ENCODE assay signal across 32 cellular contexts in genomic region chr2:64754587-64754986, GRCh38.
"Had no signal": no experiment of that assay in that cellular context is flagged by ENCODE, and none has a peak within 500 bp of the region (broad histone marks: within the 10 kb centered on the region; RNA-seq: fewer than 3 reads in every experiment).

No MANE protein-coding gene starts in this region.

- H3K9me3 Mint-ChIP-seq: activated CD4-positive, alpha-beta memory T cell treated with anti-CD3 and anti-CD28 coated beads for 36 hours; activated T-cell treated with anti-CD3 and anti-CD28 coated beads, Interleukin-2, amount 50 U/mL, for 24 hours; activated T-cell treated with anti-CD3 and anti-CD28 coated beads, Interleukin-2, amount 50 U/mL, for 72 hours; central memory CD8-positive, alpha-beta T cell; effector memory CD8-positive, alpha-beta T cell had no signal

- DNase-seq: activated CD4-positive, alpha-beta memory T cell treated with anti-CD3 and anti-CD28 coated beads for 36 hours; activated CD4-positive, alpha-beta T cell treated with anti-CD3 and anti-CD28 coated beads for 36 hours; activated CD4-positive, alpha-beta T cell treated with anti-CD3 and anti-CD28 coated beads, Interleukin-2, amount 10 ng/mL, durations not matched to agents 24 days and 14 days; activated CD4-positive, CD25-positive, alpha-beta regulatory T cell; activated CD4-positive, CD25-positive, alpha-beta regulatory T cell treated with anti-CD3 and anti-CD28 coated beads, Interleukin-2, amount 50 U/mL, for 72 hours; activated CD8-positive, alpha-beta memory T cell treated with anti-CD3 and anti-CD28 coated beads, Interleukin-2, amount 10 ng/mL, durations not matched to agents 7 days and 5 days; activated CD8-positive, alpha-beta memory T cell treated with anti-CD3 and anti-CD28 coated beads, Interleukin-2, amount 50 U/mL, for 4 hours; activated CD8-positive, alpha-beta T cell treated with anti-CD3 and anti-CD28 coated beads, Interleukin-2, amount 10 ng/mL, durations not matched to agents 7 days and 5 days; activated gamma-delta T cell; activated naive CD4-positive, alpha-beta T cell; activated naive CD4-positive, alpha-beta T cell treated with anti-CD3 and anti-CD28 coated beads, Interleukin-2, amount 50 U/mL, for 16 hours; activated T-cell treated with anti-CD3 and anti-CD28 coated beads, Interleukin-2, amount 50 U/mL, for 24 hours; activated T-cell treated with anti-CD3 and anti-CD28 coated beads, Interleukin-2, amount 50 U/mL, for 72 hours; amniotic stem cell; anterior cingulate cortex; brain microvascular endothelial cell; cortex of kidney; dermis blood vessel endothelial cell; effector CD4-positive, alpha-beta T cell; effector memory CD8-positive, alpha-beta T cell; erythroblast; foreskin keratinocyte; gastrocnemius medialis; glutamatergic neuron; heart left ventricle; T-helper 1 cell; T-helper 17 cell; T1000 had no signal

- H3K4me3 ChIP-seq: esophagus muscularis mucosa, gastrocnemius medialis, heart left ventricle had no signal

- H3K36me3 Mint-ChIP-seq: activated CD4-positive, alpha-beta memory T cell treated with anti-CD3 and anti-CD28 coated beads for 36 hours; activated naive CD8-positive, alpha-beta T cell had no signal

- H3K27ac ChIP-seq: brain microvascular endothelial cell, esophagus muscularis mucosa, foreskin keratinocyte, gastrocnemius medialis, heart left ventricle had no signal

- H3K9me3 ChIP-seq: esophagus muscularis mucosa, gastrocnemius medialis had no signal

- H3K27ac Mint-ChIP-seq: activated CD4-positive, alpha-beta memory T cell treated with anti-CD3 and anti-CD28 coated beads for 36 hours; activated CD4-positive, alpha-beta T cell treated with anti-CD3 and anti-CD28 coated beads for 36 hours; activated CD4-positive, alpha-beta T cell treated with anti-CD3 and anti-CD28 coated beads, Interleukin-2, amount 10 ng/mL, durations not matched to agents 24 days and 14 days; activated CD8-positive, alpha-beta memory T cell treated with anti-CD3 and anti-CD28 coated beads, Interleukin-2, amount 10 ng/mL, durations not matched to agents 7 days and 5 days; activated CD8-positive, alpha-beta T cell treated with anti-CD3 and anti-CD28 coated beads, Interleukin-2, amount 10 ng/mL, durations not matched to agents 7 days and 5 days; activated naive CD8-positive, alpha-beta T cell; activated T-cell treated with anti-CD3 and anti-CD28 coated beads, Interleukin-2, amount 50 U/mL, for 24 hours; activated T-cell treated with anti-CD3 and anti-CD28 coated beads, Interleukin-2, amount 50 U/mL, for 72 hours; effector memory CD8-positive, alpha-beta T cell; T-helper 17 cell; T-helper 2 cell treated with Interferon-gamma antibody and Interleukin-4, amounts not matched to agents 5 μg/mL and 100 μg/mL, for 36 hours had no signal

- H3K4me3 Mint-ChIP-seq: activated CD4-positive, alpha-beta memory T cell treated with anti-CD3 and anti-CD28 coated beads for 36 hours; activated CD4-positive, alpha-beta T cell treated with anti-CD3 and anti-CD28 coated beads for 36 hours; activated CD4-positive, alpha-beta T cell treated with anti-CD3 and anti-CD28 coated beads, Interleukin-2, amount 10 ng/mL, durations not matched to agents 24 days and 14 days; activated CD8-positive, alpha-beta memory T cell treated with anti-CD3 and anti-CD28 coated beads, Interleukin-2, amount 10 ng/mL, durations not matched to agents 7 days and 5 days; activated CD8-positive, alpha-beta T cell treated with anti-CD3 and anti-CD28 coated beads, Interleukin-2, amount 10 ng/mL, durations not matched to agents 7 days and 5 days; activated naive CD8-positive, alpha-beta T cell; activated T-cell treated with anti-CD3 and anti-CD28 coated beads, Interleukin-2, amount 50 U/mL, for 24 hours; activated T-cell treated with anti-CD3 and anti-CD28 coated beads, Interleukin-2, amount 50 U/mL, for 72 hours; central memory CD8-positive, alpha-beta T cell; effector memory CD8-positive, alpha-beta T cell; T-helper 17 cell; T-helper 2 cell treated with Interferon-gamma antibody and Interleukin-4, amounts not matched to agents 5 μg/mL and 100 μg/mL, for 36 hours had no signal

- H3K27me3 ChIP-seq: brain microvascular endothelial cell, esophagus muscularis mucosa, foreskin keratinocyte, gastrocnemius medialis, heart left ventricle had no signal

- H3K27me3 Mint-ChIP-seq: activated CD4-positive, alpha-beta memory T cell treated with anti-CD3 and anti-CD28 coated beads for 36 hours; activated CD4-positive, alpha-beta T cell treated with anti-CD3 and anti-CD28 coated beads for 36 hours; activated CD4-positive, alpha-beta T cell treated with anti-CD3 and anti-CD28 coated beads, Interleukin-2, amount 10 ng/mL, durations not matched to agents 24 days and 14 days; activated CD8-positive, alpha-beta memory T cell treated with anti-CD3 and anti-CD28 coated beads, Interleukin-2, amount 10 ng/mL, durations not matched to agents 7 days and 5 days; activated naive CD8-positive, alpha-beta T cell; activated T-cell treated with anti-CD3 and anti-CD28 coated beads, Interleukin-2, amount 50 U/mL, for 24 hours; central memory CD8-positive, alpha-beta T cell; effector memory CD8-positive, alpha-beta T cell; T-helper 17 cell had no signal

- H3K36me3 ChIP-seq: brain microvascular endothelial cell, esophagus muscularis mucosa, gastrocnemius medialis, heart left ventricle had no signal
